In genomic region chr7:158343526-158343925, GRCh38 we compare ENCODE assay signal across 16 cellular contexts.
"Had no signal": no experiment of that assay in that cellular context is flagged by ENCODE, and none has a peak within 500 bp of the region (broad histone marks: within the 10 kb centered on the region; RNA-seq: fewer than 3 reads in every experiment).

No MANE protein-coding gene starts in this region.

- H3K4me1 Mint-ChIP-seq: nephron had no signal

- H3K27ac Mint-ChIP-seq: dendritic cell treated with granulocyte-macrophage colony-stimulating factor and Interleukin-4, amounts not matched to agents 40 ng/mL and 50 ng/mL, for 4 days; naive B cell; nephron; stimulated activated effector memory CD8-positive, alpha-beta T cell treated with anti-CD3 and anti-CD28 coated beads, Interleukin-12 subunit alpha, Interleukin-12 subunit beta, amount 100 ng/mL, for 72 hours; stimulated activated naive CD8-positive, alpha-beta T cell treated with anti-CD3 and anti-CD28 coated beads, Interleukin-15, Interleukin-2, amounts not matched to agents 100 ng/mL and 50 ng/mL, for 24 hours had no signal

- H3K4me1 ChIP-seq: gastrocnemius medialis, heart right ventricle, right lobe of liver, transverse colon had no signal

- DNase-seq: gastrocnemius medialis; hypothalamus; left ventricle myocardium superior; mesenchymal stem cell; midbrain; naive B cell; right lobe of liver; stimulated activated CD4-positive, alpha-beta T cell treated with anti-CD3 and anti-CD28 coated beads, Interleukin-4, amount 100 ng/mL, for 1 hour; stimulated activated CD8-positive, alpha-beta memory T cell treated with anti-CD3 and anti-CD28 coated beads, Interleukin-4, amount 100 ng/mL, for 48 hours; transverse colon had no signal

- H3K36me3 Mint-ChIP-seq: naive B cell had no signal

- H3K4me3 ChIP-seq: gastrocnemius medialis, heart right ventricle, lung, right lobe of liver, transverse colon had no signal

- H3K36me3 ChIP-seq: gastrocnemius medialis, heart right ventricle, right lobe of liver, transverse colon had no signal

- H3K27me3 Mint-ChIP-seq: dendritic cell treated with granulocyte-macrophage colony-stimulating factor and Interleukin-4, amounts not matched to agents 40 ng/mL and 50 ng/mL, for 4 days; naive B cell; stimulated activated naive CD8-positive, alpha-beta T cell treated with anti-CD3 and anti-CD28 coated beads, Interleukin-15, Interleukin-2, amounts not matched to agents 100 ng/mL and 50 ng/mL, for 24 hours had no signal

- H3K27ac ChIP-seq: gastrocnemius medialis, heart right ventricle, right lobe of liver, transverse colon had no signal

- H3K4me3 Mint-ChIP-seq: dendritic cell treated with granulocyte-macrophage colony-stimulating factor and Interleukin-4, amounts not matched to agents 40 ng/mL and 50 ng/mL, for 4 days; naive B cell; nephron; stimulated activated effector memory CD8-positive, alpha-beta T cell treated with anti-CD3 and anti-CD28 coated beads, Interleukin-12 subunit alpha, Interleukin-12 subunit beta, amount 100 ng/mL, for 72 hours; stimulated activated naive CD8-positive, alpha-beta T cell treated with anti-CD3 and anti-CD28 coated beads, Interleukin-15, Interleukin-2, amounts not matched to agents 100 ng/mL and 50 ng/mL, for 24 hours had no signal

- H3K9me3 ChIP-seq: gastrocnemius medialis, right lobe of liver, transverse colon had no signal

- ATAC-seq: gastrocnemius medialis; left ventricle myocardium superior; right lobe of liver; stimulated activated effector memory CD8-positive, alpha-beta T cell treated with anti-CD3 and anti-CD28 coated beads, Interleukin-12 subunit alpha, Interleukin-12 subunit beta, amount 100 ng/mL, for 72 hours had no signal

- H3K27me3 ChIP-seq: gastrocnemius medialis, right lobe of liver, transverse colon had no signal
